In genomic region chr20:38256966-38257365, GRCh38 we compare ENCODE assay signal across 21 cellular contexts. TPM values are rescaled to one million over a fixed set of nuclear protein-coding genes. Genes with fewer than 3 reads are reported as not detected.
DNase-seq lines count a peak whose midpoint lies in the region; ATAC-seq and TF ChIP-seq lines count a peak whose summit lies in the region.
"Had no signal": no experiment of that assay in that cellular context is flagged by ENCODE, and none has a peak within 500 bp of the region (broad histone marks: within the 10 kb centered on the region; RNA-seq: fewer than 3 reads in every experiment).

No MANE protein-coding gene starts in this region.

- H3K9me3 Mint-ChIP-seq in osteocyte (ENCODE audit: unreplicated experiment), result no peaks in the 10 kb centered on the region
- no peaks in the 10 kb centered on the region for H3K9me3 Mint-ChIP-seq in naive thymus-derived CD8-positive, alpha-beta T cell
- H3K9me3 Mint-ChIP-seq in natural killer cell, result no peaks in the 10 kb centered on the region

- H3K4me3 ChIP-seq in ascending aorta, result no peak overlapping the region
- no peak overlapping the region for H3K4me3 ChIP-seq in esophagus muscularis mucosa
- no peak overlapping the region for H3K4me3 ChIP-seq in transverse colon
- H3K4me3 ChIP-seq in HAP-1, result no peak overlapping the region
- H3K4me3 ChIP-seq: GM12878, PC-9 had no signal

- POLR2A ChIA-PET in naive thymus-derived CD8-positive, alpha-beta T cell (lab: Charles Lee), result no interaction called here

- intact Hi-C loops in ascending aorta (cut with DNase I) (loop anchor here (10.0 kb wide), 1 partner anchor 488 kb away; the partner anchor contains the start of gene ACTR5), esophagus muscularis mucosa (cut with DNase I) (no loop called here), transverse colon (cut with DNase I; ENCODE audit: low total_unique reads) (no loop called here), natural killer cell (cut with micrococcal nuclease) (no loop called here)

- H3K27me3 Mint-ChIP-seq in osteocyte (ENCODE audit: unreplicated experiment) (no peaks in the 10 kb centered on the region), natural killer cell (ENCODE audit: low read depth in 2 of 2) (peaks cover 32 to 45% of the 10 kb centered on the region in 2 donors)
- H3K27me3 Mint-ChIP-seq in naive thymus-derived CD8-positive, alpha-beta T cell, result peaks cover 27 to 72% (median 48%) of the 10 kb centered on the region in 5 donors

- H3K4me1 Mint-ChIP-seq in osteocyte (ENCODE audit: unreplicated experiment), result peaks cover 84% of the 10 kb centered on the region
- H3K4me1 Mint-ChIP-seq in naive thymus-derived CD8-positive, alpha-beta T cell, result peaks cover 0 to 14% (median 7%) of the 10 kb centered on the region in 4 donors
- H3K4me1 Mint-ChIP-seq in natural killer cell, result peaks cover 4 to 14% of the 10 kb centered on the region in 2 donors

- H3K4me1 ChIP-seq in ascending aorta (peaks cover 7 to 43% of the 10 kb centered on the region in 2 donors), esophagus muscularis mucosa (peaks cover 0 to 73% (median 57%) of the 10 kb centered on the region in 4 donors), transverse colon (peaks cover 0 to 13% (median 0%) of the 10 kb centered on the region in 4 donors), HAP-1 (no peaks in the 10 kb centered on the region)

- no peak overlapping the region for H3K4me3 Mint-ChIP-seq in osteocyte (ENCODE audit: unreplicated experiment)
- no peak overlapping the region for H3K4me3 Mint-ChIP-seq in naive thymus-derived CD8-positive, alpha-beta T cell
- H3K4me3 Mint-ChIP-seq in natural killer cell, result no peak overlapping the region

- in situ Hi-C loops in transverse colon (cut with MboI; ENCODE audit: low pct_ligation_motif_present in 1 of 4, low pct_unique_long_range_greater_than_20kb in 1 of 4, low sequenced_read_pairs in 3 of 4) (no loop called here), HAP-1 (cut with MboI; ENCODE audit: low sequenced_read_pairs) (no loop called here)

- no peak for ATAC-seq in naive thymus-derived CD8-positive, alpha-beta T cell
- ATAC-seq in natural killer cell, result no peak
- ATAC-seq: GM12878 had no signal

- H3K36me3 Mint-ChIP-seq in osteocyte (ENCODE audit: unreplicated experiment), result peaks cover 7% of the 10 kb centered on the region
- no peaks in the 10 kb centered on the region for H3K36me3 Mint-ChIP-seq in naive thymus-derived CD8-positive, alpha-beta T cell
- no peaks in the 10 kb centered on the region for H3K36me3 Mint-ChIP-seq in natural killer cell

- DNase-seq in ascending aorta (ENCODE audit: low spot score in 2 of 2) (peak in 1 of 2 donors; percentile 46), esophagus muscularis mucosa (ENCODE audit: extremely low spot score) (no peak), osteocyte (ENCODE audit: extremely low spot score, unreplicated experiment) (no peak), transverse colon (no peak), HAP-1 (ENCODE audit: low spot score in 2 of 2) (no peak), natural killer cell (no peak)
- DNase-seq in naive thymus-derived CD8-positive, alpha-beta T cell, result no peak
- DNase-seq: ACHN, AML-193, DMS 273 treated with DMSO at 0.1 percent for 48 hours, GDM1, GOT3, Karpas-422, MM.1S, NCI-H1105, NCI-H1694, NCI-H510A treated with DMSO at 0.1 percent for 48 hours, NCI-H82, PC-9 had no signal

- no peaks in the 10 kb centered on the region for H3K9me3 ChIP-seq in ascending aorta
- no peaks in the 10 kb centered on the region for H3K9me3 ChIP-seq in esophagus muscularis mucosa
- H3K9me3 ChIP-seq in transverse colon, result no peaks in the 10 kb centered on the region
- H3K9me3 ChIP-seq in HAP-1, result no peaks in the 10 kb centered on the region

- TF ChIP-seq POLR2A in esophagus muscularis mucosa (IDR thresholded peaks at IDR 0.05; ENCODE audit: low read depth) (no peak), transverse colon (IDR thresholded peaks at IDR 0.05) (no peak)

- TF ChIP-seq CTCF in ascending aorta (IDR thresholded peaks at IDR 0.05) (no peak), esophagus muscularis mucosa (IDR thresholded peaks at IDR 0.05) (no peak), osteocyte (IDR thresholded peaks at IDR 0.05) (no peak), transverse colon (IDR thresholded peaks at IDR 0.05) (no peak), natural killer cell (IDR thresholded peaks at IDR 0.05) (no peak)

- 69% methylated on average over 2 of the region's 2 CpGs for WGBS in esophagus muscularis mucosa
- 40 to 63% methylated on average over 1 to 2 of the region's 2 CpGs for WGBS in transverse colon (ENCODE audit: low coverage in 1 of 2), 2 donors

- H3K27ac Mint-ChIP-seq in osteocyte (ENCODE audit: unreplicated experiment) (peak overlapping the region; percentile 38), natural killer cell (no peak overlapping the region)
- H3K27ac Mint-ChIP-seq in naive thymus-derived CD8-positive, alpha-beta T cell, result no peak overlapping the region

- TF ChIP-seq EP300 in esophagus muscularis mucosa (IDR thresholded peaks at IDR 0.05), result no peak
- TF ChIP-seq EP300 in transverse colon (IDR thresholded peaks at IDR 0.05; ENCODE audit: low read depth), result no peak

- H3K27ac ChIP-seq in ascending aorta, result peak overlapping the region; percentile 84 to 93
- peak overlapping the region; percentile 30 to 88 (median 70) for H3K27ac ChIP-seq in esophagus muscularis mucosa (replicated peaks in 1 of 4)
- peak overlapping the region in 3 of 4 donors; percentile 0 to 32 (median 25) for H3K27ac ChIP-seq in transverse colon
- H3K27ac ChIP-seq: PC-9 had no signal

- H3K27me3 ChIP-seq in ascending aorta (no peaks in the 10 kb centered on the region), esophagus muscularis mucosa (peaks cover 0 to 25% (median 4%) of the 10 kb centered on the region in 4 donors), transverse colon (peaks cover 29% of the 10 kb centered on the region), HAP-1 (ENCODE audit: low read depth) (no peaks in the 10 kb centered on the region)

- H3K36me3 ChIP-seq in ascending aorta (no peaks in the 10 kb centered on the region), esophagus muscularis mucosa (no peaks in the 10 kb centered on the region), transverse colon (no peaks in the 10 kb centered on the region), HAP-1 (replicated peaks) (no peaks in the 10 kb centered on the region)

RNA-seq across cellular contexts. Expression of gene KIAA1755, which starts 3.6 kb away (rescaled TPM):
- total RNA-seq in ascending aorta (15.2 TPM), esophagus muscularis mucosa (10 to 100 TPM in 1 of 4 donors, 1 to 10 TPM in 3; 7.3 to 13.3 (median 8.5) TPM), osteocyte (50.2 and 60.6 TPM in 2 replicates), transverse colon (10 to 100 TPM in 1 of 4 donors, 1 to 10 TPM in 3; 1.6 to 20.2 (median 3.7) TPM), natural killer cell (not detected)
- not detected for total RNA-seq in naive thymus-derived CD8-positive, alpha-beta T cell
- not detected for polyA plus RNA-seq in naive thymus-derived CD8-positive, alpha-beta T cell
- total RNA-seq: GM12878 had no signal
- polyA plus RNA-seq: CD14-positive monocyte, GM12878 had no signal

RNA-seq across cellular contexts. Expression of gene BPI, which starts 47.0 kb away (rescaled TPM):
- not detected for total RNA-seq in ascending aorta
- under 1 TPM in 2 of 4 donors, not detected in 2; 0.66 to 0.92 TPM for total RNA-seq in esophagus muscularis mucosa
- total RNA-seq in osteocyte, result 7.7 and 8.5 TPM in 2 replicates
- not detected for total RNA-seq in transverse colon
- not detected for total RNA-seq in naive thymus-derived CD8-positive, alpha-beta T cell
- polyA plus RNA-seq in naive thymus-derived CD8-positive, alpha-beta T cell, result not detected
- total RNA-seq in natural killer cell, result under 1 TPM in 1 of 3 donors, not detected in 2; 0.20 TPM
- total RNA-seq: GM12878, PC-9 had no signal
- polyA plus RNA-seq: GM12878 had no signal

Comparison
In these comparisons a context has a peak if more than half of its experiments do, and no peak if none do; other contexts are left out.
1. H3K27ac ChIP-seq: peak in every context shown above with its lines; median percentile 88 in ascending aorta; 70 in esophagus muscularis mucosa; 25 in transverse colon.